22 cellular contexts compared by ENCODE assay signal in genomic region chr9:115957571-115957970, GRCh38.
"Had no signal": no experiment of that assay in that cellular context is flagged by ENCODE, and none has a peak within 500 bp of the region (broad histone marks: within the 10 kb centered on the region; RNA-seq: fewer than 3 reads in every experiment).

No MANE protein-coding gene starts in this region.

- FAIRE-seq: colon, islet of Langerhans had no signal

- H3K4me1 ChIP-seq: esophagus muscularis mucosa, gastroesophageal sphincter, transverse colon, vagina had no signal

- DNase-seq: activated CD4-positive, alpha-beta memory T cell treated with anti-CD3 and anti-CD28 coated beads for 36 hours; activated CD4-positive, alpha-beta T cell treated with anti-CD3 and anti-CD28 coated beads for 36 hours; activated CD8-positive, alpha-beta memory T cell treated with anti-CD3 and anti-CD28 coated beads, Interleukin-2, amount 10 ng/mL, durations not matched to agents 7 days and 5 days; activated effector memory CD4-positive, alpha-beta T cell treated with Interleukin-2 at 50 U/mL for 16 hours; activated naive CD4-positive, alpha-beta T cell treated with anti-CD3 and anti-CD28 coated beads, Interleukin-2, amount 50 U/mL, for 16 hours; activated T-cell treated with anti-CD3 and anti-CD28 coated beads, Interleukin-2, amount 50 U/mL, for 24 hours; naive thymus-derived CD4-positive, alpha-beta T cell; posterior cingulate gyrus; retina; stimulated activated CD4-positive, alpha-beta T cell treated with anti-CD3 and anti-CD28 coated beads, Interleukin-15, amount 100 ng/mL, for 24 hours; stimulated activated CD4-positive, alpha-beta T cell treated with anti-CD3 and anti-CD28 coated beads, Interleukin-4, amount 100 ng/mL, for 24 hours; stimulated activated CD8-positive, alpha-beta memory T cell treated with anti-CD3 and anti-CD28 coated beads, Interleukin-4, amount 100 ng/mL, for 48 hours; stimulated activated naive CD4-positive, alpha-beta T cell treated with Interleukin-2 at 50 U/mL for 16 hours; T-helper 17 cell; transverse colon had no signal

- H3K4me3 ChIP-seq: cardiac muscle cell, esophagus muscularis mucosa, gastroesophageal sphincter, transverse colon, vagina had no signal

- ATAC-seq: activated CD4-positive, alpha-beta T cell treated with anti-CD3 and anti-CD28 coated beads for 36 hours; activated CD8-positive, alpha-beta memory T cell treated with anti-CD3 and anti-CD28 coated beads, Interleukin-2, amount 10 ng/mL, durations not matched to agents 7 days and 5 days; gastroesophageal sphincter; naive thymus-derived CD4-positive, alpha-beta T cell; T-helper 17 cell had no signal

- H3K9me3 ChIP-seq: esophagus muscularis mucosa, neutrophil, transverse colon, vagina had no signal

- H3K36me3 ChIP-seq: cardiac muscle cell, esophagus muscularis mucosa, gastroesophageal sphincter, neutrophil, transverse colon, vagina had no signal

- H3K27me3 ChIP-seq: cardiac muscle cell, esophagus muscularis mucosa, gastroesophageal sphincter, neutrophil, transverse colon, vagina had no signal

- H3K27ac ChIP-seq: cardiac muscle cell, esophagus muscularis mucosa, gastroesophageal sphincter, neutrophil, transverse colon, vagina had no signal
